Comparison of ENCODE assay signal across 1 cellular context in the genomic region with DNA sequence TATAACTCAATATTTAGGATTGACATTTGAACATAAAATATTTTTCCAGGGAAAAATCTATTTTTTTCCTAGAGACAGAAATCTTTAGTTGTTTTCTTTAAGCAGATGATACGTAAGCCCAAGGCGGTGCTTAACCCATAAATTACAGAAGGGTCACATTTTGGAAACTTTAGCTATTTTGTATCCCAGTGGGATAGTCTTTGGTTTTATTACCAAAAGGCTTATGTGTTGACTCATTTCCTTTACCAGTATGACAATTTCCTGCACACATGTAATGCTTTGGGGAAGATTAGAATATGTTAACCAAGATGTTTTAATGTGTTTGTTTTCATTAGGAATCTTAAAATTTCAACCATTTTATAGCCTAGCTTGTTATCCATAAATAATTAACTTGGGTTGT.
TF ChIP-seq lines count a peak whose summit lies in the region.

No MANE protein-coding gene starts in this region.

TF ChIP-seq in IMR-90, 13 proteins besides CTCF, POLR2A, EP300 and RAD21 (continued from another document):
- TF ChIP-seq, protein P1, sequence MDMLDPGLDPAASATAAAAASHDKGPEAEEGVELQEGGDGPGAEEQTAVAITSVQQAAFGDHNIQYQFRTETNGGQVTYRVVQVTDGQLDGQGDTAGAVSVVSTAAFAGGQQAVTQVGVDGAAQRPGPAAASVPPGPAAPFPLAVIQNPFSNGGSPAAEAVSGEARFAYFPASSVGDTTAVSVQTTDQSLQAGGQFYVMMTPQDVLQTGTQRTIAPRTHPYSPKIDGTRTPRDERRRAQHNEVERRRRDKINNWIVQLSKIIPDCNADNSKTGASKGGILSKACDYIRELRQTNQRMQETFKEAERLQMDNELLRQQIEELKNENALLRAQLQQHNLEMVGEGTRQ (IDR thresholded peaks at IDR 0.05; ENCODE audit: low read depth, low read length): no peak
